Comparison of ENCODE assay signal across 31 cellular contexts in the genomic region with DNA sequence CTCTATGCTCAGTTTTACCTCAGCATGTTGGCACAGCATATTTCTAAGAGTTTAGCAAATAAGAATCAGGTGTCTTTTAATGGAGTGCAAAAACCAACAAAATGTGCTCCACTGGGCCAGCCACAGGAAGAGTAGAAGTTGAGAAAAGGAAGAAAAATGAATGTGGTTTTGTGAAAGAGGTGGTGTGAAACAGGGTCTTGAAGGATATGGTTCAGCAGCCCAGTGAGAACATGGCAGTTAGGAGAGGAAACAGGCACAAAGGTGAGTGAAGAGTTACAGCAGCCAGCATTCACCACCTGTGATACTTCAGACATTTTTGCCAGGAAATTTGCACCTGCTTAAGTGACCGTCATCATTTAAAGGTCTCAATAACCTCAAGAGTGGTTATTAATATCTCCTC. TPM values are rescaled to one million over a fixed set of nuclear protein-coding genes. Genes with fewer than 3 reads are reported as not detected.
"Had no signal": no experiment of that assay in that cellular context is flagged by ENCODE, and none has a peak within 500 bp of the region (broad histone marks: within the 10 kb centered on the region; RNA-seq: fewer than 3 reads in every experiment).

No MANE protein-coding gene starts in this region.

- H3K4me3 ChIP-seq: esophagus squamous epithelium, heart right ventricle, left lung, mucosa of descending colon, neural progenitor cell, right atrium auricular region, smooth muscle cell, stomach, thyroid gland, vagina had no signal

- H3K9ac ChIP-seq: neural progenitor cell, parathyroid adenoma had no signal

- H3K79me2 ChIP-seq: parathyroid adenoma had no signal

- H3K27ac ChIP-seq: esophagus squamous epithelium, heart right ventricle, left lung, neural progenitor cell, parathyroid adenoma, right atrium auricular region, stomach, thyroid gland, vagina had no signal

- H3K4me2 ChIP-seq: neural progenitor cell, smooth muscle cell had no signal

- H3K4me1 ChIP-seq: esophagus squamous epithelium, heart right ventricle, left lung, neural progenitor cell, parathyroid adenoma, right atrium auricular region, stomach, vagina had no signal

- ATAC-seq: effector memory CD8-positive, alpha-beta T cell; heart right ventricle; left lung; mucosa of descending colon; naive thymus-derived CD4-positive, alpha-beta T cell; sciatic nerve; stimulated activated effector memory CD8-positive, alpha-beta T cell treated with anti-CD3 and anti-CD28 coated beads, Interleukin-12 subunit alpha, Interleukin-12 subunit beta, amount 100 ng/mL, for 72 hours had no signal

- H3K36me3 ChIP-seq: esophagus squamous epithelium, heart right ventricle, left lung, neural progenitor cell, right atrium auricular region, stomach, thyroid gland, vagina had no signal

- H3K9me3 ChIP-seq: esophagus squamous epithelium, heart right ventricle, left lung, mucosa of descending colon, right atrium auricular region, stomach, thyroid gland, vagina had no signal

- H2AFZ ChIP-seq: neural progenitor cell, parathyroid adenoma had no signal

- DNase-seq: effector memory CD8-positive, alpha-beta T cell; erythroblast; esophagus squamous epithelium; foreskin melanocyte; glutamatergic neuron; heart right ventricle; hippocampal formation; left cardiac atrium; left lung; mesenchymal stem cell; mucosa of descending colon; naive thymus-derived CD4-positive, alpha-beta T cell; stimulated activated CD4-positive, alpha-beta T cell treated with anti-CD3 and anti-CD28 coated beads, Interleukin-2, amount 100 ng/mL, for 24 hours; stimulated activated CD4-positive, alpha-beta T cell treated with anti-CD3 and anti-CD28 coated beads, Interleukin-4, amount 100 ng/mL, for 24 hours; stimulated activated naive CD4-positive, alpha-beta T cell treated with Interleukin-2 at 50 U/mL for 16 hours; stomach had no signal

- H3K27me3 ChIP-seq: neural progenitor cell, right atrium auricular region, stomach, thyroid gland, vagina had no signal

- FAIRE-seq: endometrium, islet of Langerhans had no signal

RNA-seq across cellular contexts. Expression of gene STAB2, which starts 2.4 kb away (rescaled TPM):
- total RNA-seq: kidney epithelial cell; mesothelial cell of epicardium; naive thymus-derived CD4-positive, alpha-beta T cell; osteoblast; progenitor cell of endocrine pancreas; smooth muscle cell; temporal lobe had no signal
- polyA plus RNA-seq: naive thymus-derived CD4-positive, alpha-beta T cell; smooth muscle cell had no signal
